In the genomic region with DNA sequence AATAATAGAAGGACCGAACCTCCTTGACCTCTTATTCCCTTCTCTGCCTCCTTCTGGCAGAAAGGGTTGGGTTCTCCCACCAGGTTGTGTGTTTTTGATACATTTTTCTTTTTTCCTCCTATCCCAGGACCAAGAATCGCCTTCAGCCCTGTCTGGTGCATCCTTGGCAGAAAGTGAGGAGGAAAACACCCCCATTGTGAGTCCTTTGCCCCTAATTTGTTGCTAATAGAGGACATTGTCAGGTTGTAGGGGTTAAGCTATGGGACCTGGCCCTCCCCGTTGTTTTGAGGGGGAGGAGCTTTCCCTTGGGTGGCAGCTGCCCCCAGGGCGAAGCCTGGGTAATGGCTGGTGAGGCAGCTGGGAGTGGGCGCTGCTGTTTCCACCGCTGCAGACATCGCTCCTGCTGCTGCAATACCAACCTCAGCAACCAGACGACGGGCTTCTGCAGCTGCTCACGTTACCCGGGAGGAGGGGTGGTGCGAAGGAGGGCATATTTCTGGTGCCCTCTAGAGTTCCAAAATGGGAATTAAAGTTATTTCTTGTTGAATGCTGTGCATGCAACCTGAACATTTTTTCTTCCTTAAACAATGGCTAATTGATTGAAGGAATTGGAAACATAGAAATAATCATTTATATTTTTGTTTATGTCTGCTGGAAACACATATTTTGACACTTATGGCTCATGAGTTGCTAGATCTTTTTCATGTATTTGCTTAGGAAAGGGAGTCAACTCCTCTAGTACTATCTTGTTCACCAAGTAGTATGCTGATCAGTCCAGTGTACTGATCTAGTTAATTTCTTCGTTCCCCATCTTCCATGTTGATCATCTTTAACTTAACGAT, we compare ENCODE assay signal across 8 cellular contexts.
A peak's percentile ranks its signal among the peaks of the same experiment; 100 is the strongest.
DNase-seq lines count a peak whose midpoint lies in the region; ATAC-seq and TF ChIP-seq lines count a peak whose summit lies in the region.

No MANE protein-coding gene starts in this region.

- H3K4me3 ChIP-seq in astrocyte of the cerebellum (ENCODE audit: low read depth, low read length) (peak overlapping the region; percentile 63), retinal pigment epithelial cell (ENCODE audit: low read length) (peak overlapping the region; percentile 89)

- TF ChIP-seq CTCF in astrocyte of the cerebellum (IDR thresholded peaks at IDR 0.05; ENCODE audit: low read depth, low read length, missing control alignments) (peak; percentile 97), retinal pigment epithelial cell (conservative IDR thresholded peaks at IDR 0.05; ENCODE audit: low read depth, low read length) (peak; percentile 91)

- in situ Hi-C loops in astrocyte of the cerebellum (cut with HindIII; ENCODE audit: low sequenced_read_pairs), result no loop called here

- ATAC-seq in GM18502 (IDR thresholded peaks at IDR 0.05; ENCODE audit: poor library complexity, unreplicated experiment) (peak; percentile 38), HG02970 (IDR thresholded peaks at IDR 0.05; ENCODE audit: low FRiP score, unreplicated experiment) (peak; percentile 33)

- DNase-seq in NCI-H187 treated with DMSO at 0.1 percent for 48 hours (lab: John Stamatoyannopoulos, UW) (peak; percentile 32), T-helper 22 cell (ENCODE audit: low read depth) (peak; percentile 82), astrocyte of the cerebellum (ENCODE audit: low read depth) (peak; percentile 76), hippocampal formation (lab: John Stamatoyannopoulos, UW) (peak; percentile 79 to 93), retinal pigment epithelial cell (ENCODE audit: low read depth) (peak; percentile 75), cortex of kidney (lab: John Stamatoyannopoulos, UW) (no peak)
